In genomic region chr12:124169577-124169976, GRCh38 we compare ENCODE assay signal across 26 cellular contexts.
"Had no signal": no experiment of that assay in that cellular context is flagged by ENCODE, and none has a peak within 500 bp of the region (broad histone marks: within the 10 kb centered on the region; RNA-seq: fewer than 3 reads in every experiment).

No MANE protein-coding gene starts in this region.

- H3K4me3 ChIP-seq: cardiac muscle cell, Peyer's patch, SJCRH30 had no signal

- H3K27ac Mint-ChIP-seq: activated B cell treated with CpG ODN at 0.5 μM for 24 hours; activated CD4-positive, alpha-beta T cell treated with anti-CD3 and anti-CD28 coated beads, Interleukin-2, amount 10 ng/mL, durations not matched to agents 24 days and 14 days; activated CD8-positive, alpha-beta memory T cell treated with anti-CD3 and anti-CD28 coated beads, Interleukin-2, amount 10 ng/mL, durations not matched to agents 7 days and 5 days; activated naive CD4-positive, alpha-beta T cell treated with anti-CD3 and anti-CD28 coated beads for 36 hours; activated naive CD8-positive, alpha-beta T cell; activated T-cell treated with anti-CD3 and anti-CD28 coated beads, Interleukin-2, amount 50 U/mL, for 24 hours; activated T-helper 1 cell treated with anti-CD3 and anti-CD28 coated beads, Interleukin-12 subunit alpha, Interleukin-12 subunit beta, Interleukin-2, Interleukin-4 antibody, amounts not matched to agents 30 ng/mL and 10 ng/mL and 1 ng/mL, durations not matched to agents 14 hours and 24 hours and 36 hours; T-helper 17 cell had no signal

- H3K36me3 Mint-ChIP-seq: activated CD8-positive, alpha-beta memory T cell treated with anti-CD3 and anti-CD28 coated beads, Interleukin-2, amount 10 ng/mL, durations not matched to agents 7 days and 5 days; activated naive CD8-positive, alpha-beta T cell had no signal

- H3K4me1 Mint-ChIP-seq: activated B cell treated with CpG ODN at 0.5 μM for 24 hours; activated CD4-positive, alpha-beta T cell treated with anti-CD3 and anti-CD28 coated beads, Interleukin-2, amount 10 ng/mL, durations not matched to agents 24 days and 14 days; activated CD8-positive, alpha-beta memory T cell treated with anti-CD3 and anti-CD28 coated beads, Interleukin-2, amount 10 ng/mL, durations not matched to agents 7 days and 5 days; T-helper 17 cell had no signal

- H3K27ac ChIP-seq: brain microvascular endothelial cell, cardiac muscle cell, Peyer's patch, RWPE1 had no signal

- DNase-seq: activated B cell treated with CpG ODN at 0.5 μM for 24 hours; activated CD4-positive, alpha-beta T cell treated with anti-CD3 and anti-CD28 coated beads for 1 hour; activated CD4-positive, alpha-beta T cell treated with anti-CD3 and anti-CD28 coated beads, Interleukin-2, amount 10 ng/mL, durations not matched to agents 24 days and 14 days; activated CD4-positive, alpha-beta T cell treated with anti-CD3 and anti-CD28 coated beads, Interleukin-2, amount 50 U/mL, for 48 hours; activated CD8-positive, alpha-beta memory T cell treated with anti-CD3 and anti-CD28 coated beads, Interleukin-2, amount 10 ng/mL, durations not matched to agents 7 days and 5 days; activated gamma-delta T cell; activated naive CD4-positive, alpha-beta T cell treated with anti-CD3 and anti-CD28 coated beads for 36 hours; activated T-cell treated with anti-CD3 and anti-CD28 coated beads, Interleukin-2, amount 50 U/mL, for 24 hours; amygdala; brain microvascular endothelial cell; Kasumi-1; KBM-7; NCI-H1417; NCI-H1930; NCI-H2107; NCI-H510A treated with DMSO at 0.1 percent for 48 hours; NCI-H69; Peyer's patch; Right ventricle myocardium superior; SJCRH30; T-helper 17 cell; T-helper 9 cell had no signal

- H3K9me3 Mint-ChIP-seq: activated CD4-positive, alpha-beta T cell treated with anti-CD3 and anti-CD28 coated beads, Interleukin-2, amount 10 ng/mL, durations not matched to agents 24 days and 14 days; activated naive CD4-positive, alpha-beta T cell treated with anti-CD3 and anti-CD28 coated beads for 36 hours; activated T-cell treated with anti-CD3 and anti-CD28 coated beads, Interleukin-2, amount 50 U/mL, for 24 hours had no signal

- H3K27me3 ChIP-seq: brain microvascular endothelial cell, cardiac muscle cell, Peyer's patch, SJCRH30 had no signal

- H3K4me3 Mint-ChIP-seq: activated B cell treated with CpG ODN at 0.5 μM for 24 hours; activated CD4-positive, alpha-beta T cell treated with anti-CD3 and anti-CD28 coated beads, Interleukin-2, amount 10 ng/mL, durations not matched to agents 24 days and 14 days; activated CD8-positive, alpha-beta memory T cell treated with anti-CD3 and anti-CD28 coated beads, Interleukin-2, amount 10 ng/mL, durations not matched to agents 7 days and 5 days; activated naive CD4-positive, alpha-beta T cell treated with anti-CD3 and anti-CD28 coated beads for 36 hours; activated naive CD8-positive, alpha-beta T cell; activated T-cell treated with anti-CD3 and anti-CD28 coated beads, Interleukin-2, amount 50 U/mL, for 24 hours; activated T-helper 1 cell treated with anti-CD3 and anti-CD28 coated beads, Interleukin-12 subunit alpha, Interleukin-12 subunit beta, Interleukin-2, Interleukin-4 antibody, amounts not matched to agents 30 ng/mL and 10 ng/mL and 1 ng/mL, durations not matched to agents 14 hours and 24 hours and 36 hours; T-helper 17 cell had no signal

- ATAC-seq: activated CD8-positive, alpha-beta memory T cell treated with anti-CD3 and anti-CD28 coated beads, Interleukin-2, amount 10 ng/mL, durations not matched to agents 7 days and 5 days; T-helper 17 cell had no signal

- H3K36me3 ChIP-seq: brain microvascular endothelial cell, cardiac muscle cell, Peyer's patch, SJCRH30 had no signal

- H3K9me3 ChIP-seq: Peyer's patch had no signal

- H3K4me1 ChIP-seq: Peyer's patch had no signal
